ENCODE assay signal across 23 cellular contexts in the genomic region with DNA sequence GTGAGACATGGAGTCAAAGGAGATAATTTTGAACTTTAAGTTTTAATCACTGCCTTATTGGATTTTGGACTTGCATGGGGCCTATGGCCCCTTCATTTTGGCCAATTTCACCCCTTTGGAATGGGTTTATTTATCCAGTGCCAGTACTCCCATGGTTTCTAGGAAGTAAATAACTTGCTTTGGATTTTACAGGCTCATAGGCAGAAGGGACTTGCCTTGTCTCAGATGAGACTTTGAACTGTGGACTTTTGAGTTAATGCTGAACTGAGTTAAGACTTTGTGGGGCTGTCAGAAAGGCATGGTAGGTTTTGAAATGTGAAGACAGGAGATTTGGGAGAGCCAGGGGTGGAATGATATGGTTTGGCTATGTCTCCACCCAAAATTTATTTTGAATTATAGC.
DNase-seq lines count a peak whose midpoint lies in the region; ATAC-seq and TF ChIP-seq lines count a peak whose summit lies in the region.
"Had no signal": no experiment of that assay in that cellular context is flagged by ENCODE, and none has a peak within 500 bp of the region (broad histone marks: within the 10 kb centered on the region; RNA-seq: fewer than 3 reads in every experiment).

No MANE protein-coding gene starts in this region.

- no peak overlapping the region for H3K4me3 Mint-ChIP-seq in nephron progenitor cell
- H3K4me3 Mint-ChIP-seq: CD14-positive monocyte; CD4-positive, alpha-beta memory T cell; CD4-positive, CD25-positive, alpha-beta regulatory T cell; CD8-positive, alpha-beta memory T cell had no signal

- intact Hi-C loops in left colon (cut with DNase I, micrococcal nuclease) (no loop called here), mucosa of descending colon (cut with DNase I, micrococcal nuclease) (no loop called here)

- H3K9me2 ChIP-seq in hepatocyte (replicated peaks; ENCODE audit: insufficient read depth) = no peaks in the 10 kb centered on the region

- H3K27me3 ChIP-seq in hepatocyte = no peaks in the 10 kb centered on the region
- H3K27me3 ChIP-seq: BLaER1 had no signal

- H3K36me3 Mint-ChIP-seq in nephron progenitor cell (ENCODE audit: low read depth) = peaks cover 6% of the 10 kb centered on the region
- H3K36me3 Mint-ChIP-seq: CD14-positive monocyte; CD4-positive, CD25-positive, alpha-beta regulatory T cell; CD8-positive, alpha-beta memory T cell had no signal

- ATAC-seq in left colon = peak; percentile 42
- peak; percentile 42 for ATAC-seq in mucosa of descending colon
- ATAC-seq: GM12878 had no signal

- no peaks in the 10 kb centered on the region for H3K27me3 Mint-ChIP-seq in nephron progenitor cell (ENCODE audit: low read depth, poor library complexity)
- H3K27me3 Mint-ChIP-seq: CD4-positive, alpha-beta memory T cell; CD4-positive, CD25-positive, alpha-beta regulatory T cell; CD8-positive, alpha-beta memory T cell had no signal

- H3K27ac Mint-ChIP-seq in nephron progenitor cell = no peak overlapping the region
- H3K27ac Mint-ChIP-seq: CD4-positive, alpha-beta memory T cell; CD8-positive, alpha-beta memory T cell had no signal

- H4K20me1 ChIP-seq in hepatocyte (ENCODE audit: insufficient read depth, poor library complexity, severe bottlenecking) = no peaks in the 10 kb centered on the region
- H4K20me1 ChIP-seq: BLaER1 had no signal

- TF ChIP-seq CTCF in hepatocyte (IDR thresholded peaks at IDR 0.05; ENCODE audit: poor library complexity) = no peak
- no peak for TF ChIP-seq CTCF in mucosa of descending colon (IDR thresholded peaks at IDR 0.05)
- TF ChIP-seq CTCF in nephron progenitor cell (IDR thresholded peaks at IDR 0.05) = no peak

- peak overlapping the region; percentile 17 for H3K4me2 ChIP-seq in hepatocyte
- H3K4me2 ChIP-seq: BLaER1 had no signal

- H3K9me3 ChIP-seq in hepatocyte (ENCODE audit: low read depth) = no peaks in the 10 kb centered on the region
- no peaks in the 10 kb centered on the region for H3K9me3 ChIP-seq in mucosa of descending colon
- H3K9me3 ChIP-seq: BE2C had no signal

- peak overlapping the region; percentile 42 for H3K27ac ChIP-seq in hepatocyte
- H3K27ac ChIP-seq: BLaER1 had no signal

- peaks cover 19% of the 10 kb centered on the region for H3K9me3 Mint-ChIP-seq in nephron progenitor cell

- no peak overlapping the region for H2AFZ ChIP-seq in hepatocyte

- H3K36me3 ChIP-seq in hepatocyte (replicated peaks; ENCODE audit: insufficient read depth, low read depth) (no peaks in the 10 kb centered on the region), mucosa of descending colon (ENCODE audit: low read depth) (no peaks in the 10 kb centered on the region)
- H3K36me3 ChIP-seq: BE2C, BLaER1 had no signal

- H3K79me2 ChIP-seq in hepatocyte = no peaks in the 10 kb centered on the region

- H3K4me3 ChIP-seq in hepatocyte (no peak overlapping the region), mucosa of descending colon (no peak overlapping the region)
- H3K4me3 ChIP-seq: BLaER1, GM12878 had no signal

- H3K4me1 Mint-ChIP-seq in nephron progenitor cell = peaks cover 7% of the 10 kb centered on the region
- H3K4me1 Mint-ChIP-seq: CD14-positive monocyte; CD4-positive, alpha-beta memory T cell; CD4-positive, CD25-positive, alpha-beta regulatory T cell; CD8-positive, alpha-beta memory T cell had no signal

- H3K4me1 ChIP-seq in hepatocyte (ENCODE audit: insufficient read depth) = no peaks in the 10 kb centered on the region
- no peaks in the 10 kb centered on the region for H3K4me1 ChIP-seq in mucosa of descending colon (ENCODE audit: low read depth)
- H3K4me1 ChIP-seq: BE2C, BLaER1 had no signal

- DNase-seq in hepatocyte (ENCODE audit: low spot score) = no peak
- DNase-seq in left colon = no peak
- DNase-seq in mucosa of descending colon = no peak
- no peak for DNase-seq in nephron progenitor cell
- DNase-seq in NCI-H2171 treated with DMSO at 0.1 percent for 48 hours (lab: John Stamatoyannopoulos, UW) = no peak
- DNase-seq: 8988T; ACHN; BE2C; C1 segment of cervical spinal cord; CD4-positive, alpha-beta memory T cell; CD4-positive, CD25-positive, alpha-beta regulatory T cell; CD8-positive, alpha-beta memory T cell; COR-L47; DMS 273 treated with DMSO at 0.1 percent for 48 hours; DMS153; DMS53; DMS79; DND-41; EL; GDM1 had no signal
